In the genomic region with DNA sequence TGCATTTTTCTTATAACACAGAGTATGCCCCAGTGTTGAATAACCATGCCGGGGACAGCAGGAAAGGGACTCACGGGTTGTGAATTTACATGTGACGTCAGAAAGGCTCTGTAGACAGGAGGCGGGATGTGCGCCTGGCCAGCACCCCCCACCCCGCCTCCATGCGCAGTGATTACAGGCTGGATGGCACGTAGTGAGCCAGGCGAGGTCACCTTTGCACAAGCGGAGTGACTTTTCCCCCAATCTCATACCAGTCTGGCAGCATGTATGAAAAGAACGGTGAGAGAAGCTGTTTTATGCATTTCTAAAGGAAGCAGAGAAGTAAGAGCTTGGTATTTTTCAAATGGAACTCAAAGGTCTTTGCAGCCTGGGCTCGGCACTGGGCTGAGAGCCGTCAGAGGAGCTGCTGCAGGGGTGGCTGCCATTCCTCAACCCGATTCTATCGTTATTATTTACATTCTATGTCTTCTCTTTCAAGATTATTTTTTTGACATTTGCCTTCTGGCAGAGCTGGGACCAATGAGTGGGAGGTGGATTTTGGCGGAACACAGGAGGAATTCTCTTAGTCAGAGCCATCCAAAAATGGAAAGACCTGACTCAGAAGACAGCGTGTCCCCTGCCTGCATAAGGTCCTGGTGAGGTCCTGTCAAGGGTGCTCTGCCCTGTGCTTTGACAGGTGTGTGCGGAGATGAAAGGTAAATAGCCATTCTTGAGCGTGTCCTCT, we compare ENCODE assay signal across 9 cellular contexts.
A peak's percentile ranks its signal among the peaks of the same experiment; 100 is the strongest.
DNase-seq lines count a peak whose midpoint lies in the region; ATAC-seq and TF ChIP-seq lines count a peak whose summit lies in the region.
"Had no signal": no experiment of that assay in that cellular context is flagged by ENCODE, and none has a peak within 500 bp of the region (broad histone marks: within the 10 kb centered on the region; RNA-seq: fewer than 3 reads in every experiment).

No MANE protein-coding gene starts in this region.

- H3K9me3 ChIP-seq in right atrium auricular region = no peaks in the 10 kb centered on the region

- ATAC-seq in sciatic nerve (peak; percentile 87), GM18520 (IDR thresholded peaks at IDR 0.05; ENCODE audit: unreplicated experiment) (no peak), HG02763 (IDR thresholded peaks at IDR 0.05; ENCODE audit: unreplicated experiment) (no peak)

- H3K27me3 ChIP-seq in right atrium auricular region = no peaks in the 10 kb centered on the region

- TF ChIP-seq CTCF in right atrium auricular region (IDR thresholded peaks at IDR 0.05) = no peak
- TF ChIP-seq CTCF in GM13977 (IDR thresholded peaks at IDR 0.05; ENCODE audit: extremely low read depth, insufficient read depth, missing control alignments) = no peak

- peak overlapping the region; percentile 63 to 76 for H3K27ac ChIP-seq in right atrium auricular region

- H3K36me3 ChIP-seq in right atrium auricular region = no peaks in the 10 kb centered on the region

- in situ Hi-C loops in GM13977 (cut with MboI; ENCODE audit: low pct_unique_long_range_greater_than_20kb, low sequenced_read_pairs, unreplicated experiment) = no loop called here

- H3K4me3 ChIP-seq in right atrium auricular region = peak overlapping the region in 1 of 2 donors; percentile 2

- intact Hi-C loops in sciatic nerve (cut with DNase I) = no loop called here

- H3K4me1 ChIP-seq in right atrium auricular region = peaks cover 2 to 37% of the 10 kb centered on the region in 2 donors

- DNase-seq in ELF-1 (ENCODE audit: low read depth, low spot score) (peak; percentile 79), amniotic stem cell (lab: John Stamatoyannopoulos, UW) (peak; percentile 72), right atrium auricular region (ENCODE audit: low spot score) (peak; percentile 88), sciatic nerve (ENCODE audit: low spot score) (no peak), SKM-1 treated with dmso at 0.1 percent for 144 hours (lab: John Stamatoyannopoulos, UW; ENCODE audit: unreplicated experiment) (no peak), GM13977 (ENCODE audit: low spot score) (no peak)
- DNase-seq: NCI-H526 treated with DMSO at 0.1 percent for 48 hours had no signal

Comparison
In these comparisons a context has a peak if more than half of its experiments do, and no peak if none do; other contexts are left out.
1. DNase-seq: peak in ELF-1 (single experiment), amniotic stem cell (single experiment) and right atrium auricular region (single experiment); none in sciatic nerve (single experiment), SKM-1 treated with dmso at 0.1 percent for 144 hours (single experiment) and GM13977 (single experiment).